In the genomic region with DNA sequence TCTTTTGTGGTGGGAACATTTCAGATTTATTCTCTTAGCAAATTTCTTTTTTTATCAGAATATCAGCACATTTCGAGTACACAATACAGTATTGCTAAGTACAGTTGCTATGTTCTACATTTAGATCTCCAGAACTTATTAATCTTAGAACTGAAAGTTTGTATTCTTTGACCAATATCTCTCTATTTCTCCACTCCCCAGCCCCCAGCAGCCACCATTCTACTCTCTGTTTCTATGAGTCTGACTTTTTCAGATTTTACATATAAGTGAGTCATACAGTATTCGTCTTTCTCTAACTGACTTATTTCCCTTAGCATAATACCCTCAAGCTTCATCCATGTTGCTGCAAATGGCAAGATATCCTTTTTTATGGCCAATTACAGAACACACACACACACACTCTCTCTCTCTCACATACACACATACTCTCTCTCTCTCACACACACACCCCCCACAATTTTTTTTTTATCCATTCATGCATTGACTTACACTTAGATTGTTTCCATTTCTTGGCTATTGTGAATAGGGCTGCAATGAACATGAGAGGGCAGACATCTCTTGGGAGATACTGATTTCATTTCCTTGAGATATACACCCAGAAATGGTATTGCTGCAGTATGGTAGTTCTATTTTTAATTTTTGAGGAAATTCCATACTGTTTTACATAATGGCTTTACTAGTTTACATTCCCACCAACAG, we compare ENCODE assay signal across 11 cellular contexts.
DNase-seq lines count a peak whose midpoint lies in the region; ATAC-seq and TF ChIP-seq lines count a peak whose summit lies in the region.
"Had no signal": no experiment of that assay in that cellular context is flagged by ENCODE, and none has a peak within 500 bp of the region (broad histone marks: within the 10 kb centered on the region; RNA-seq: fewer than 3 reads in every experiment).

No MANE protein-coding gene starts in this region.

- H3K36me3 Mint-ChIP-seq in activated naive CD8-positive, alpha-beta T cell treated with anti-CD3 and anti-CD28 coated beads, Interleukin-2, amount 50 U/mL, for 24 hours (ENCODE audit: low read depth), result no peaks in the 10 kb centered on the region

- ATAC-seq in HG02884 (IDR thresholded peaks at IDR 0.05; ENCODE audit: unreplicated experiment), result peak; percentile 70
- peak; percentile 97 for ATAC-seq in activated naive CD8-positive, alpha-beta T cell treated with anti-CD3 and anti-CD28 coated beads, Interleukin-2, amount 50 U/mL, for 24 hours
- no peak for ATAC-seq in GM18873 (IDR thresholded peaks at IDR 0.05; ENCODE audit: low FRiP score, unreplicated experiment)
- ATAC-seq in GM18505 (IDR thresholded peaks at IDR 0.05; ENCODE audit: unreplicated experiment), result no peak

- H3K27me3 Mint-ChIP-seq in activated naive CD8-positive, alpha-beta T cell treated with anti-CD3 and anti-CD28 coated beads, Interleukin-2, amount 50 U/mL, for 24 hours, result peaks cover 31% of the 10 kb centered on the region

- H3K4me1 Mint-ChIP-seq in activated naive CD8-positive, alpha-beta T cell treated with anti-CD3 and anti-CD28 coated beads, Interleukin-2, amount 50 U/mL, for 24 hours, result peaks cover 9% of the 10 kb centered on the region

- H3K4me3 Mint-ChIP-seq in activated naive CD8-positive, alpha-beta T cell treated with anti-CD3 and anti-CD28 coated beads, Interleukin-2, amount 50 U/mL, for 24 hours, result no peak overlapping the region

- H3K9me3 Mint-ChIP-seq in activated naive CD8-positive, alpha-beta T cell treated with anti-CD3 and anti-CD28 coated beads, Interleukin-2, amount 50 U/mL, for 24 hours, result peaks cover 13% of the 10 kb centered on the region

- no peak for TF ChIP-seq POLR2A in GM18505 (IDR thresholded peaks at IDR 0.05; ENCODE audit: borderline replicate concordance, extremely low read depth, insufficient read depth, insufficient read length)

- DNase-seq in stimulated activated naive CD4-positive, alpha-beta T cell treated with Interleukin-2 at 50 U/mL for 16 hours (lab: John Stamatoyannopoulos, UW), result peak; percentile 17
- DNase-seq in stimulated activated naive CD4-positive, alpha-beta T cell (lab: John Stamatoyannopoulos, UW), result no peak
- DNase-seq in activated naive CD8-positive, alpha-beta T cell treated with anti-CD3 and anti-CD28 coated beads, Interleukin-2, amount 50 U/mL, for 24 hours, result peak; percentile 7
- no peak for DNase-seq in MV-4-11 (lab: John Stamatoyannopoulos, UW)
- DNase-seq in midbrain (lab: John Stamatoyannopoulos, UW), result no peak
- DNase-seq: islet precursor cell, NCI-H1417 treated with DMSO at 0.1 percent for 48 hours had no signal

- no peak overlapping the region for H3K27ac Mint-ChIP-seq in activated naive CD8-positive, alpha-beta T cell treated with anti-CD3 and anti-CD28 coated beads, Interleukin-2, amount 50 U/mL, for 24 hours
- H3K27ac Mint-ChIP-seq: progenitor cell of endocrine pancreas had no signal

Comparison
In these comparisons a context has a peak if more than half of its experiments do, and no peak if none do; other contexts are left out.
1. DNase-seq: peak in stimulated activated naive CD4-positive, alpha-beta T cell treated with Interleukin-2 at 50 U/mL for 16 hours (single experiment) and activated naive CD8-positive, alpha-beta T cell treated with anti-CD3 and anti-CD28 coated beads, Interleukin-2, amount 50 U/mL, for 24 hours (single experiment); none in stimulated activated naive CD4-positive, alpha-beta T cell (0 of 6), MV-4-11 (single experiment) and midbrain (single experiment).
2. ATAC-seq: peak in HG02884 (single experiment) and activated naive CD8-positive, alpha-beta T cell treated with anti-CD3 and anti-CD28 coated beads, Interleukin-2, amount 50 U/mL, for 24 hours (single experiment); none in GM18873 (single experiment) and GM18505 (single experiment).